Comparison of ENCODE assay signal across 19 cellular contexts in genomic region chr9:98280574-98280973, GRCh38. TPM values are rescaled to one million over a fixed set of nuclear protein-coding genes. Genes with fewer than 3 reads are reported as not detected.
DNase-seq lines count a peak whose midpoint lies in the region; ATAC-seq and TF ChIP-seq lines count a peak whose summit lies in the region.
"Had no signal": no experiment of that assay in that cellular context is flagged by ENCODE, and none has a peak within 500 bp of the region (broad histone marks: within the 10 kb centered on the region; RNA-seq: fewer than 3 reads in every experiment).

No MANE protein-coding gene starts in this region.

- H4K20me1 ChIP-seq in PC-9 (ENCODE audit: insufficient read depth), result no peaks in the 10 kb centered on the region
- H4K20me1 ChIP-seq: BLaER1 treated with 17β-estradiol and CSF1 and Interleukin-3, amounts not matched to agents 10 nM and 100 nM had no signal

- H3K9me3 ChIP-seq in A673 (ENCODE audit: low read depth, low read length, poor library complexity, severe bottlenecking) (no peaks in the 10 kb centered on the region), WERI-Rb-1 (ENCODE audit: severe bottlenecking) (no peaks in the 10 kb centered on the region), PC-9 (ENCODE audit: insufficient read depth, low read depth) (no peaks in the 10 kb centered on the region)
- H3K9me3 ChIP-seq: BLaER1 treated with 17β-estradiol and CSF1 and Interleukin-3, amounts not matched to agents 10 nM and 100 nM; upper lobe of left lung had no signal

- no peaks in the 10 kb centered on the region for H3K79me2 ChIP-seq in PC-9 (ENCODE audit: low read depth)

- no peak overlapping the region for H3K4me2 ChIP-seq in PC-9

- no TSS peak for BruUV-seq in A673 (replicated peaks; lab: Mats Ljungman, UMichigan)
- no TSS peak for BruUV-seq in PC-9 (replicated peaks; lab: Mats Ljungman, UMichigan)
- BruUV-seq in Calu3 (replicated peaks; lab: Mats Ljungman, UMichigan), result no TSS peak

- no peak overlapping the region for H3K4me3 Mint-ChIP-seq in Calu3 (ENCODE audit: low read depth, unreplicated experiment)
- H3K4me3 Mint-ChIP-seq: activated naive CD4-positive, alpha-beta T cell treated with anti-CD3 and anti-CD28 coated beads, Interleukin-2, amount 10 ng/mL, durations not matched to agents 7 days and 5 days; activated T-cell treated with anti-CD3 and anti-CD28 coated beads, Interleukin-2, amount 50 U/mL, for 72 hours had no signal

- H3K27ac ChIP-seq in A673 (ENCODE audit: low read depth, low read length, poor library complexity, severe bottlenecking) (no peak overlapping the region), WERI-Rb-1 (no peak overlapping the region), PC-9 (no peak overlapping the region)
- H3K27ac ChIP-seq: BLaER1 treated with 17β-estradiol and CSF1 and Interleukin-3, amounts not matched to agents 10 nM and 100 nM; GM23248; upper lobe of left lung had no signal

- TF ChIP-seq CTCF in A673 (conservative IDR thresholded peaks at IDR 0.05; ENCODE audit: low read depth, low read length), result no peak
- no peak for TF ChIP-seq CTCF in WERI-Rb-1 (IDR thresholded peaks at IDR 0.05; ENCODE audit: low read depth, low read length)
- TF ChIP-seq CTCF in PC-9 (conservative IDR thresholded peaks at IDR 0.05), result no peak
- TF ChIP-seq CTCF in Calu3 (IDR thresholded peaks at IDR 0.05; ENCODE audit: unreplicated experiment), result no peak

- peaks cover 6% of the 10 kb centered on the region; the same call in 1 of the 2 replicates for H3F3A ChIP-seq in PC-9 (ENCODE audit: insufficient read depth, low read depth)

- H3K9me2 ChIP-seq in PC-9 (ENCODE audit: insufficient read depth), result no peaks in the 10 kb centered on the region; the same call in 1 of the 2 replicates

- peaks cover 51% of the 10 kb centered on the region for H3K27me3 ChIP-seq in A673 (replicated peaks; ENCODE audit: insufficient read depth, low read depth, low read length, poor library complexity)
- no peaks in the 10 kb centered on the region for H3K27me3 ChIP-seq in WERI-Rb-1 (ENCODE audit: insufficient read depth, low read depth, severe bottlenecking)
- H3K27me3 ChIP-seq in PC-9 (ENCODE audit: insufficient read depth, low read depth), result no peaks in the 10 kb centered on the region
- H3K27me3 ChIP-seq: BLaER1 treated with 17β-estradiol and CSF1 and Interleukin-3, amounts not matched to agents 10 nM and 100 nM; upper lobe of left lung had no signal

- no peak overlapping the region for H3K27ac Mint-ChIP-seq in Calu3 (ENCODE audit: unreplicated experiment)
- H3K27ac Mint-ChIP-seq: activated naive CD4-positive, alpha-beta T cell treated with anti-CD3 and anti-CD28 coated beads, Interleukin-2, amount 10 ng/mL, durations not matched to agents 7 days and 5 days; activated T-cell treated with anti-CD3 and anti-CD28 coated beads, Interleukin-2, amount 50 U/mL, for 72 hours had no signal

- DNase-seq in A673 (ENCODE audit: low spot score), result peak; percentile 58
- peak; percentile 86 for DNase-seq in NCI-H1092 treated with DMSO at 0.1 percent for 48 hours (lab: John Stamatoyannopoulos, UW)
- peak; percentile 63 for DNase-seq in NCI-H345 (lab: John Stamatoyannopoulos, UW)
- DNase-seq in WERI-Rb-1, result peak; percentile 89
- no peak for DNase-seq in PC-9
- DNase-seq in stimulated activated CD4-positive, alpha-beta T cell treated with anti-CD3 and anti-CD28 coated beads, Interleukin-15, amount 100 ng/mL, for 24 hours, result no peak
- DNase-seq in Calu3, result no peak
- DNase-seq: activated naive CD4-positive, alpha-beta T cell treated with anti-CD3 and anti-CD28 coated beads, Interleukin-2, amount 10 ng/mL, durations not matched to agents 7 days and 5 days; activated T-cell treated with anti-CD3 and anti-CD28 coated beads, Interleukin-2, amount 50 U/mL, for 72 hours; DMS 273 treated with DMSO at 0.1 percent for 48 hours; foreskin fibroblast; GM23248; hypothalamus; nucleus accumbens; stimulated activated CD4-positive, alpha-beta T cell treated with anti-CD3 and anti-CD28 coated beads, Interleukin-4, amount 100 ng/mL, for 4 hours; upper lobe of left lung had no signal

- POLR2A ChIA-PET in A673 (lab: Charles Lee; ENCODE audit: low non-redundant PET), result interaction anchor here (0.7 kb wide), 1 partner anchor 467 kb away, joined by 3 read pairs; no protein-coding TSS in a partner anchor
- POLR2A ChIA-PET in PC-9 (lab: Charles Lee; ENCODE audit: unreplicated experiment), result no interaction called here

- ATAC-seq in HG03520 (IDR thresholded peaks at IDR 0.05; ENCODE audit: unreplicated experiment), result no peak
- ATAC-seq: activated T-cell treated with anti-CD3 and anti-CD28 coated beads, Interleukin-2, amount 50 U/mL, for 72 hours had no signal

- H2AFZ ChIP-seq in PC-9, result no peak overlapping the region
- H2AFZ ChIP-seq: GM23248 had no signal

- H3K4me3 ChIP-seq in A673 (ENCODE audit: low read depth, low read length, poor library complexity, severe bottlenecking) (no peak overlapping the region), WERI-Rb-1 (ENCODE audit: low read depth, low read length) (no peak overlapping the region), PC-9 (no peak overlapping the region)
- H3K4me3 ChIP-seq: BLaER1 treated with 17β-estradiol and CSF1 and Interleukin-3, amounts not matched to agents 10 nM and 100 nM; GM23248; lung; upper lobe of left lung had no signal

- intact Hi-C loops in A673 (cut with micrococcal nuclease; ENCODE audit: unreplicated experiment) (no loop called here), PC-9 (cut with micrococcal nuclease; ENCODE audit: unreplicated experiment) (no loop called here), Calu3 (cut with micrococcal nuclease; ENCODE audit: unreplicated experiment) (no loop called here)

- peaks cover 56% of the 10 kb centered on the region for H3K27me3 Mint-ChIP-seq in Calu3 (ENCODE audit: unreplicated experiment)

- CTCF ChIA-PET in A673 (lab: Charles Lee) (no interaction called here), PC-9 (lab: Charles Lee) (no interaction called here), Calu3 (lab: Charles Lee) (no interaction called here)

- peaks cover 8% of the 10 kb centered on the region for H3K4me1 Mint-ChIP-seq in Calu3 (ENCODE audit: low read depth, unreplicated experiment)
- H3K4me1 Mint-ChIP-seq: activated naive CD4-positive, alpha-beta T cell treated with anti-CD3 and anti-CD28 coated beads, Interleukin-2, amount 10 ng/mL, durations not matched to agents 7 days and 5 days had no signal

- H3K9me3 Mint-ChIP-seq in Calu3 (ENCODE audit: low read depth, unreplicated experiment), result no peaks in the 10 kb centered on the region
- H3K9me3 Mint-ChIP-seq: activated naive CD4-positive, alpha-beta T cell treated with anti-CD3 and anti-CD28 coated beads, Interleukin-2, amount 10 ng/mL, durations not matched to agents 7 days and 5 days; activated T-cell treated with anti-CD3 and anti-CD28 coated beads, Interleukin-2, amount 50 U/mL, for 72 hours had no signal

- H3K36me3 ChIP-seq in A673 (ENCODE audit: insufficient read depth, low read length, poor library complexity, severe bottlenecking) (no peaks in the 10 kb centered on the region), WERI-Rb-1 (no peaks in the 10 kb centered on the region), PC-9 (ENCODE audit: low read depth) (no peaks in the 10 kb centered on the region)
- H3K36me3 ChIP-seq: BLaER1 treated with 17β-estradiol and CSF1 and Interleukin-3, amounts not matched to agents 10 nM and 100 nM; upper lobe of left lung had no signal

- no peaks in the 10 kb centered on the region for H3K36me3 Mint-ChIP-seq in Calu3 (ENCODE audit: insufficient read depth, unreplicated experiment)
- H3K36me3 Mint-ChIP-seq: activated naive CD4-positive, alpha-beta T cell treated with anti-CD3 and anti-CD28 coated beads, Interleukin-2, amount 10 ng/mL, durations not matched to agents 7 days and 5 days had no signal

- H3K4me1 ChIP-seq in A673 (ENCODE audit: insufficient read depth, low read length, poor library complexity, severe bottlenecking), result no peaks in the 10 kb centered on the region
- peaks cover 12% of the 10 kb centered on the region; the same call in 1 of the 2 replicates for H3K4me1 ChIP-seq in PC-9 (replicated peaks; ENCODE audit: insufficient read depth)
- H3K4me1 ChIP-seq: upper lobe of left lung had no signal

RNA-seq across cellular contexts. Expression of gene TBC1D2, which starts 25.1 kb away (rescaled TPM):
- 2.8 and 3.2 TPM in 2 replicates for total RNA-seq in A673 (2021)
- 42.9 and 44.7 TPM in 2 replicates for total RNA-seq in PC-9 (2021)
- total RNA-seq in Calu3 (2022), result 8.3 TPM in 2 replicates

Comparison
In these comparisons a context has a peak if more than half of its experiments do, and no peak if none do; other contexts are left out.
1. DNase-seq: peak in A673 (single experiment), NCI-H1092 treated with DMSO at 0.1 percent for 48 hours (single experiment), NCI-H345 (single experiment) and WERI-Rb-1 (single experiment); none in PC-9 (0 of 2), stimulated activated CD4-positive, alpha-beta T cell treated with anti-CD3 and anti-CD28 coated beads, Interleukin-15, amount 100 ng/mL, for 24 hours (single experiment) and Calu3 (single experiment).